Comparison of ENCODE assay signal across 4 cellular contexts in the genomic region with DNA sequence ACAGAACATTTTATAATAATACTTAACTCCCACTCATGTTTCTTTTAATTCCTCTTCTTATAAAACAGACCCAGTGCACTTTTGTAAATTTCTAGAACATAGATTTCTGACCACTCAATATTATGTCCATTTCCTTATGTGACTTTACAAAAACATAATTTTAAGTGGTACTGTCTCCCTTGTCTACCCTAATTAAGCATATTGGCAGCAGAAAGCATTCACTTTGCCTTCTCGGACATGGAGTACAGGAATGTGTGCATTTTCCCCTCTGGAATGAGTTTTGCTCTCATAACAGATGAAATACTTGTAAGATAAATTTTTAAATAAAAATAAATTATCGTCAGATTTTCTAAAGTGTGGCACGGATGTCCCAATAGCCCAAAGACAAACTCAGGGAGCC.
"Had no signal": no experiment of that assay in that cellular context is flagged by ENCODE, and none has a peak within 500 bp of the region (broad histone marks: within the 10 kb centered on the region; RNA-seq: fewer than 3 reads in every experiment).

No MANE protein-coding gene starts in this region.

- H3K4me3 Mint-ChIP-seq: GM23338, H9 had no signal

- DNase-seq: H9, HCEC 1CT had no signal

- H3K36me3 Mint-ChIP-seq: IgD-negative memory B cell had no signal

- ATAC-seq: GM23338 had no signal

- H3K27ac Mint-ChIP-seq: GM23338, H9, IgD-negative memory B cell had no signal

- H3K9me3 Mint-ChIP-seq: GM23338, H9, IgD-negative memory B cell had no signal

- H3K27me3 Mint-ChIP-seq: IgD-negative memory B cell had no signal

- H3K4me3 ChIP-seq: GM23338 had no signal
